Comparison of ENCODE assay signal across 26 cellular contexts in the genomic region with DNA sequence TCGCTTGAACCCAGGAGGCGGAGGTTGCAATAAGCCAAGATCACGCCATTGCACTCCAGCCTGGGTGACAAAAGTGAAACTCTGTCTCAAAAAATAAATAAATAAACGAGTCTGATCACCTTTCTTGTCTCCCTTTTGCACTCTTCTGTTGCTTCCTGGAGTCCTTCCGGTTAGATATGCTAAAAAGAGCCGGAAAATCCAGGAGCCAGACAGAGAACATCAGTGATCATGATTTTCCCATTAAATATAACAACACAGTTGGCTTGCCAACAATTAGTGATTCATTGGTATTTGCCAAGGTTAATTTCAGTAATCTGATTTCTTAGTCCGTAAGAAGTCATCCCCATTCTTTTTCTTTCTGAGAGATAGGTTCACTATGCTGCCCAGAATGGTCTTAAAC. TPM values are rescaled to one million over a fixed set of nuclear protein-coding genes. Genes with fewer than 3 reads are reported as not detected.
"Had no signal": no experiment of that assay in that cellular context is flagged by ENCODE, and none has a peak within 500 bp of the region (broad histone marks: within the 10 kb centered on the region; RNA-seq: fewer than 3 reads in every experiment).

No MANE protein-coding gene starts in this region.

- DNase-seq: IMR-90; Kasumi-1; MM.1S; NCI-H1092 treated with DMSO at 0.1 percent for 48 hours; NCI-H1436; NCI-H187; NCI-H2029; NCI-H2081 treated with DMSO at 0.1 percent for 48 hours; NCI-H2171; NCI-H226; NCI-H446; NCI-H510A; NCI-H524 treated with DMSO at 0.1 percent for 48 hours; NCI-H69; NCI-H774; NK-92 treated with Interleukin-12 subunit alpha and Interleukin-12 subunit beta, amount 100 ng/mL, for 24 hours; PC-3; SHP77 had no signal

- ATAC-seq: HepG2, Panc1, PC-3, SK-N-SH treated with all-trans-retinoic acid at 6 μM for 48 hours had no signal

- H3K27ac ChIP-seq: KMS-11, RWPE1 had no signal

RNA-seq across cellular contexts. Expression of a gene that starts 43.9 kb away (rescaled TPM):
- total RNA-seq: HepG2, HT1080, IMR-90, M059J, OCI-LY7, PC-3 had no signal
